1 cellular context compared by ENCODE assay signal in genomic region chr22:28637225-28637624, GRCh38.
TF ChIP-seq lines count a peak whose summit lies in the region.

No MANE protein-coding gene starts in this region.

TF ChIP-seq in HEK293, 187 proteins besides CTCF, POLR2A, EP300 and RAD21 (continued from another document):
- TF ChIP-seq ZNF449 (tag by site-specific recombination; IDR thresholded peaks at IDR 0.05) (peak; percentile 41; the same call in 1 of the 2 replicates), PRDM6 (tag by site-specific recombination; IDR thresholded peaks at IDR 0.05) (peak; percentile 61)
